17 cellular contexts compared by ENCODE assay signal in genomic region chr19:6015841-6016545, GRCh38. TPM values are rescaled to one million over a fixed set of nuclear protein-coding genes. Genes with fewer than 3 reads are reported as not detected.
DNase-seq lines count a peak whose midpoint lies in the region; ATAC-seq and TF ChIP-seq lines count a peak whose summit lies in the region.
"Had no signal": no experiment of that assay in that cellular context is flagged by ENCODE, and none has a peak within 500 bp of the region (broad histone marks: within the 10 kb centered on the region; RNA-seq: fewer than 3 reads in every experiment).

No MANE protein-coding gene starts in this region.

- TF ChIP-seq RAD21 in SK-N-SH (IDR thresholded peaks at IDR 0.05; ENCODE audit: low read length): no peak

- WGBS in SK-N-SH (ENCODE audit: low lambda C conversion rate): 96% methylated on average over 26 of the region's 26 CpGs
- WGBS in spleen, 5 donors: 91 to 97% (median 93%) methylated on average over 26 of the region's 26 CpGs

- H4K20me1 ChIP-seq in SK-N-SH (ENCODE audit: insufficient read depth) (no peaks in the 10 kb centered on the region), neural progenitor cell (ENCODE audit: low read depth) (no peaks in the 10 kb centered on the region)

- H3K27me3 Mint-ChIP-seq in neural progenitor cell (ENCODE audit: insufficient read depth, low read depth): no peaks in the 10 kb centered on the region
- H3K27me3 Mint-ChIP-seq: CD4-positive, alpha-beta memory T cell had no signal

- H3F3A ChIP-seq in SK-N-SH (replicated peaks; ENCODE audit: insufficient read depth): no peaks in the 10 kb centered on the region
- no peaks in the 10 kb centered on the region for H3F3A ChIP-seq in neural progenitor cell (ENCODE audit: low read depth)

- no peak for TF ChIP-seq EP300 in SK-N-SH (IDR thresholded peaks at IDR 0.05; ENCODE audit: borderline replicate concordance in 1 of 2, low read depth in 1 of 2, low read length in 1 of 2)

- H2AFZ ChIP-seq in SK-N-SH (ENCODE audit: low read depth) (no peak overlapping the region), neural progenitor cell (replicated peaks) (no peak overlapping the region)

- DNase-seq in SK-N-SH (peak; percentile 9), H7 (peak; percentile 29), neural progenitor cell (ENCODE audit: low spot score) (no peak), spleen (peak; percentile 19), GM20000 (ENCODE audit: low spot score) (no peak)
- DNase-seq in stimulated activated CD4-positive, alpha-beta T cell treated with anti-CD3 and anti-CD28 coated beads, Interleukin-12 subunit alpha, Interleukin-12 subunit beta, amount 100 ng/mL, for 4 hours: no peak
- DNase-seq: CD4-positive, alpha-beta memory T cell; DMS153; DMS79 treated with DMSO at 0.1 percent for 48 hours; EL; GDM1 had no signal

- H3K4me1 ChIP-seq in SK-N-SH (ENCODE audit: control insufficient read depth in 1 of 2, insufficient read depth in 2 of 2, low read depth in 1 of 2, low read length in 1 of 2) (peaks cover 0 to 8% of the 10 kb centered on the region in 2 experiments; a peak in 1 of 4 replicates), neural progenitor cell (no peaks in the 10 kb centered on the region), spleen (peaks cover 0 to 10% (median 0%) of the 10 kb centered on the region in 6 donors)

- H3K4me1 Mint-ChIP-seq in neural progenitor cell: peaks cover 18% of the 10 kb centered on the region
- H3K4me1 Mint-ChIP-seq: CD4-positive, alpha-beta memory T cell had no signal

- H3K9me2 ChIP-seq in SK-N-SH: no peaks in the 10 kb centered on the region

- no peak overlapping the region for H3K4me3 Mint-ChIP-seq in neural progenitor cell
- H3K4me3 Mint-ChIP-seq: CD4-positive, alpha-beta memory T cell had no signal

- no peak overlapping the region for H3K27ac ChIP-seq in SK-N-SH (ENCODE audit: low read depth in 2 of 2, low read length in 1 of 2)
- H3K27ac ChIP-seq in neural progenitor cell: no peak overlapping the region
- H3K27ac ChIP-seq in spleen: no peak overlapping the region
- H3K27ac ChIP-seq: 22Rv1, C4-2B, HL-60 had no signal

- H3K9me3 Mint-ChIP-seq in neural progenitor cell: no peaks in the 10 kb centered on the region
- H3K9me3 Mint-ChIP-seq: CD4-positive, alpha-beta memory T cell had no signal

- peaks cover 4% of the 10 kb centered on the region for H3K36me3 Mint-ChIP-seq in neural progenitor cell
- H3K36me3 Mint-ChIP-seq: CD4-positive, alpha-beta memory T cell had no signal

- no peaks in the 10 kb centered on the region for H3K27me3 ChIP-seq in SK-N-SH (ENCODE audit: insufficient read depth)
- H3K27me3 ChIP-seq in H7 (ENCODE audit: control insufficient read depth, insufficient read depth, low read length): no peaks in the 10 kb centered on the region; the same call in 1 of the 2 replicates
- H3K27me3 ChIP-seq in neural progenitor cell: no peaks in the 10 kb centered on the region
- H3K27me3 ChIP-seq in spleen (replicated peaks in 1 of 7): no peaks in the 10 kb centered on the region

- no peak for TF ChIP-seq POLR2A in spleen (IDR thresholded peaks at IDR 0.05)

- H3K36me3 ChIP-seq in SK-N-SH (replicated peaks in 1 of 2; ENCODE audit: control insufficient read depth in 1 of 2, insufficient read depth in 2 of 2, low read length in 1 of 2): no peaks in the 10 kb centered on the region
- no peaks in the 10 kb centered on the region for H3K36me3 ChIP-seq in H7 (replicated peaks; ENCODE audit: control insufficient read depth, insufficient read depth, low read length)
- no peaks in the 10 kb centered on the region for H3K36me3 ChIP-seq in neural progenitor cell
- peaks cover 0 to 12% (median 0%) of the 10 kb centered on the region in 6 donors for H3K36me3 ChIP-seq in spleen

- H3K27ac Mint-ChIP-seq in neural progenitor cell: peak overlapping the region; percentile 25
- H3K27ac Mint-ChIP-seq: CD4-positive, alpha-beta memory T cell had no signal

- H3K4me3 ChIP-seq in SK-N-SH (ENCODE audit: low read depth in 2 of 2, low read length in 1 of 2) (no peak overlapping the region), H7 (ENCODE audit: insufficient read depth, low read depth, low read length) (no peak overlapping the region), neural progenitor cell (no peak overlapping the region), spleen (no peak overlapping the region)

- H3K9me3 ChIP-seq in SK-N-SH (no peaks in the 10 kb centered on the region), neural progenitor cell (ENCODE audit: low read depth) (no peaks in the 10 kb centered on the region), spleen (no peaks in the 10 kb centered on the region)

- no peaks in the 10 kb centered on the region for H3K79me2 ChIP-seq in SK-N-SH (ENCODE audit: insufficient read depth)
- no peaks in the 10 kb centered on the region for H3K79me2 ChIP-seq in neural progenitor cell (ENCODE audit: low read depth)

- CTCF ChIA-PET in SK-N-SH (lab: Yijun Ruan, JAX): interaction anchor here (9.1 kb wide), 1 partner anchor 27 kb away, joined by 448 read pairs; no protein-coding TSS in a partner anchor

- intact Hi-C loops in spleen (cut with DNase I; ENCODE audit: low total_unique reads): no loop called here

- TF ChIP-seq CTCF in SK-N-SH (IDR thresholded peaks at IDR 0.05): no peak
- TF ChIP-seq CTCF in neural progenitor cell (IDR thresholded peaks at IDR 0.05): no peak
- no peak for TF ChIP-seq CTCF in spleen (IDR thresholded peaks at IDR 0.05 in 8 of 11, conservative IDR thresholded peaks at IDR 0.05 in 3 of 11)
- no peak for TF ChIP-seq CTCF in GM20000 (IDR thresholded peaks at IDR 0.05; ENCODE audit: extremely low read depth, missing control alignments)

- H3K9ac ChIP-seq in SK-N-SH (no peak overlapping the region), neural progenitor cell (no peak overlapping the region)

- H3K4me2 ChIP-seq in SK-N-SH (no peak overlapping the region), neural progenitor cell (no peak overlapping the region)

- POLR2A ChIA-PET in SK-N-SH (lab: Yijun Ruan, JAX): no interaction called here

- ATAC-seq in SK-N-SH treated with all-trans-retinoic acid at 6 μM for 48 hours: no peak
- no peak for ATAC-seq in HG03571 (IDR thresholded peaks at IDR 0.05; ENCODE audit: unreplicated experiment)
- ATAC-seq: HCT116 had no signal

TF ChIP-seq in SK-N-SH, 30 proteins besides CTCF, POLR2A, EP300 and RAD21:
- TF ChIP-seq USF2 (IDR thresholded peaks at IDR 0.05; ENCODE audit: borderline replicate concordance, low read depth, low read length) (no peak), EZH2phosphoT487 (IDR thresholded peaks at IDR 0.05; ENCODE audit: borderline replicate concordance, low read depth) (no peak)

TF ChIP-seq in SK-N-SH treated with all-trans-retinoic acid at 6 μM for 48 hours, 23 proteins besides CTCF, POLR2A, EP300 and RAD21:
- TF ChIP-seq ZFP3 (CRISPR knock-in tag; IDR thresholded peaks at IDR 0.05): no peak
- TF ChIP-seq ARNTL (CRISPR knock-in tag; IDR thresholded peaks at IDR 0.05; ENCODE audit: borderline replicate concordance, low read depth): no peak
- no peak for TF ChIP-seq SNAI2 (CRISPR knock-in tag; IDR thresholded peaks at IDR 0.05)
- TF ChIP-seq ZC3H10 (CRISPR knock-in tag; IDR thresholded peaks at IDR 0.05): no peak
- TF ChIP-seq OSR1 (CRISPR knock-in tag; IDR thresholded peaks at IDR 0.05): no peak
- TF ChIP-seq ZNF565 (CRISPR knock-in tag; conservative IDR thresholded peaks at IDR 0.05; ENCODE audit: low read depth): no peak
- no peak for TF ChIP-seq CREB5 (CRISPR knock-in tag; IDR thresholded peaks at IDR 0.05; ENCODE audit: low read depth)
- no peak for TF ChIP-seq CSRNP3 (CRISPR knock-in tag; IDR thresholded peaks at IDR 0.05)

RNA-seq across cellular contexts. Expression of gene RANBP3, which starts 38.1 kb away (rescaled TPM):
- polyA plus RNA-seq in SK-N-SH (2012; rRNA removed): 71.8 and 84.0 TPM in 2 replicates
- 38.5 and 46.3 TPM in 2 replicates for polyA plus RNA-seq in SK-N-SH (2012; cell fraction: cytosol; rRNA removed)
- 102 and 210 TPM in 2 replicates for polyA plus RNA-seq in SK-N-SH (2012; cell fraction: nucleus; rRNA removed)
- total RNA-seq in H7 (2014; rRNA removed; shearing (Covaris generic)): 73.7 and 79.7 TPM in 2 replicates
- total RNA-seq in neural progenitor cell (ENCODE audit: low replicate concordance): 77.8 and 83.5 TPM in 2 replicates
- 10 to 100 TPM; 68.5 to 92.9 (median 71.2) TPM for total RNA-seq in spleen
- 10 to 100 TPM; 27.5 to 44.3 (median 30.2) TPM for polyA plus RNA-seq in spleen

Comparison
In these comparisons a context has a peak if more than half of its experiments do, and no peak if none do; other contexts are left out.
1. DNase-seq: peak in SK-N-SH (single experiment), H7 (single experiment) and spleen (single experiment); none in neural progenitor cell (single experiment), GM20000 (single experiment) and stimulated activated CD4-positive, alpha-beta T cell treated with anti-CD3 and anti-CD28 coated beads, Interleukin-12 subunit alpha, Interleukin-12 subunit beta, amount 100 ng/mL, for 4 hours (single experiment).